In the genomic region with DNA sequence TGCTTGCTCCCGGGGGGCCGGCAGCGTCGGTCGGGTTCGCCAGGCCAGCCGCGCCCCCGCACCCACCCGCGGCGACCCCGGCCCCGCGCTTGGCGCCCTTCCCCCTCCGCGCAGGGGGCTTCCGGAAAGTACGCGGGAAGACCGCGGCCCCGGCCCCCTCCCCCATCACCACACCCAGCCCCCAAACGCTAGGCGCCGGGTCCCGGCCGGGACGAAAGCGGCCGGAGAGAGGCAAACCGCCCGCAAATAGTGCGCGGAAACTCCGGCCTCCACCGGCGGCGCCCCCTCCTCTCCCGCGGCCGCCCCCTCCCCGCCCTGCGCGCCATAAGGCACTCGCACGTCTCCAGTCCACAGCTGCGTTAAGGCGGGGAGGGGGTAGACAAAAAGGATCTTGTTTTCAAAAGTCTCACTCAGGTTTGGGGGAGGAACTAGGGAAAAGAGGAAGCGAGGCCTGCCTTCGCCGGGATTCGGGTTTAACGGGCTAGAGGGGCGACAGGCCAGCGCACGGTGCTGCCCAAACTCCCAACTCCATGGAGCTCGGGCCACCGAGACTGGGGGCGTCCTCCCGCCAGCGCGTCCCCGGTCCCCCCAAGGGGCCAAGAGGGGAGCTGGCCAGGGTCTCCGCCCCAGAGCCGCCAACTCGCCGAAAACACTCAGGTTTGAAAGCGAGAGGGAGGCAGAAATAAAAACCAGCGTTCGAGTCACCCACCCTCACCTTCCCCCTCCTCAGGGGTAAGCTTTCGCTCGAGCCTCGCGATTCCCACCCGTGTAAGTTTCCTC, we compare ENCODE assay signal across 8 cellular contexts. TPM values are rescaled to one million over a fixed set of nuclear protein-coding genes. Genes with fewer than 3 reads are reported as not detected.
DNase-seq lines count a peak whose midpoint lies in the region; ATAC-seq and TF ChIP-seq lines count a peak whose summit lies in the region.

No MANE protein-coding gene starts in this region.

- H3K4me3 ChIP-seq in AG04450 (ENCODE audit: low read depth, low read length) (peak overlapping the region; percentile 94), parathyroid adenoma (ENCODE audit: low read depth, low read length) (peak overlapping the region; percentile 92)

- POLR2A ChIA-PET in AG04450 (lab: Yijun Ruan, JAX) = no interaction called here

- no peaks in the 10 kb centered on the region for H3K36me3 ChIP-seq in parathyroid adenoma (ENCODE audit: control insufficient read depth, insufficient read depth, low read length)

- H3K27ac Mint-ChIP-seq in activated naive CD8-positive, alpha-beta T cell = peak overlapping the region; percentile 100

- no peaks in the 10 kb centered on the region for H3K27me3 ChIP-seq in AG04450 (ENCODE audit: control insufficient read depth, insufficient read depth, low read length)
- no peaks in the 10 kb centered on the region for H3K27me3 ChIP-seq in parathyroid adenoma (ENCODE audit: control insufficient read depth, insufficient read depth, low read length)

- CTCF ChIA-PET in AG04450 (lab: Charles Lee) = no interaction called here

- no peaks in the 10 kb centered on the region for H3K4me1 ChIP-seq in parathyroid adenoma

- H3K4me2 ChIP-seq in parathyroid adenoma (ENCODE audit: low read length) = peak overlapping the region; percentile 89

- no peaks in the 10 kb centered on the region for H3K9me3 Mint-ChIP-seq in activated naive CD8-positive, alpha-beta T cell (ENCODE audit: low read depth)

- H3K9ac ChIP-seq in parathyroid adenoma = peak overlapping the region; percentile 67

- H3K4me1 Mint-ChIP-seq in activated naive CD8-positive, alpha-beta T cell (ENCODE audit: low read depth) = peaks cover 52% of the 10 kb centered on the region

- H2AFZ ChIP-seq in parathyroid adenoma = peak overlapping the region; percentile 65

- no peak for ATAC-seq in GM21528 (IDR thresholded peaks at IDR 0.05; ENCODE audit: low FRiP score, unreplicated experiment)

- H3K9me3 ChIP-seq in AG04450 (ENCODE audit: control insufficient read depth, insufficient read depth, low read length) (peaks cover 8% of the 10 kb centered on the region; the same call in 1 of the 2 replicates), parathyroid adenoma (ENCODE audit: control insufficient read depth, low read length) (no peaks in the 10 kb centered on the region)

- intact Hi-C loops in cardiac septum (cut with DNase I) = loop anchor here (2.0 kb wide), 2 partner anchors 24 to 114 kb away; no protein-coding TSS in a partner anchor

- H3K36me3 Mint-ChIP-seq in activated naive CD8-positive, alpha-beta T cell = peaks cover 3% of the 10 kb centered on the region

- TF ChIP-seq CTCF in AG04450 (IDR thresholded peaks at IDR 0.05; ENCODE audit: low read depth, low read length) (no peak), parathyroid adenoma (IDR thresholded peaks at IDR 0.05) (no peak)

- peak overlapping the region; percentile 93 for H3K4me3 Mint-ChIP-seq in activated naive CD8-positive, alpha-beta T cell

- no peak for DNase-seq in AG04450 (ENCODE audit: low read depth, low spot score)
- DNase-seq in H4 (ENCODE audit: low spot score) = peak; percentile 27
- peak; percentile 24 for DNase-seq in RKO (ENCODE audit: low spot score)
- DNase-seq in cardiac septum (ENCODE audit: low spot score) = peak; percentile 90
- DNase-seq in NK-92 (lab: John Stamatoyannopoulos, UW; ENCODE audit: unreplicated experiment) = no peak

- H3K27me3 Mint-ChIP-seq in activated naive CD8-positive, alpha-beta T cell = no peaks in the 10 kb centered on the region

- H3K27ac ChIP-seq in AG04450 (ENCODE audit: low read depth, low read length) = peak overlapping the region; percentile 88
- H3K27ac ChIP-seq in parathyroid adenoma = peak overlapping the region; percentile 87

- peaks cover 23% of the 10 kb centered on the region for H3K79me2 ChIP-seq in parathyroid adenoma

RNA-seq across cellular contexts. Expression of a gene that starts 1.8 kb away (rescaled TPM):
- 67.8 and 69.4 TPM in 2 replicates for polyA plus RNA-seq in AG04450 (2011; rRNA removed)
- 25.7 and 33.3 TPM in 2 replicates for polyA minus RNA-seq in AG04450 (2011; rRNA and poly(A)+ RNA removed)
- total RNA-seq in H4 (2014; rRNA removed; shearing (Covaris generic)) = 93.6 and 151 TPM in 2 replicates
- 180 TPM for total RNA-seq in cardiac septum

Comparison
In these comparisons a context has a peak if more than half of its experiments do, and no peak if none do; other contexts are left out.
1. DNase-seq: peak in H4 (single experiment), RKO (single experiment) and cardiac septum (single experiment); none in AG04450 (single experiment) and NK-92 (single experiment).